Comparison of ENCODE assay signal across 25 cellular contexts in the genomic region with DNA sequence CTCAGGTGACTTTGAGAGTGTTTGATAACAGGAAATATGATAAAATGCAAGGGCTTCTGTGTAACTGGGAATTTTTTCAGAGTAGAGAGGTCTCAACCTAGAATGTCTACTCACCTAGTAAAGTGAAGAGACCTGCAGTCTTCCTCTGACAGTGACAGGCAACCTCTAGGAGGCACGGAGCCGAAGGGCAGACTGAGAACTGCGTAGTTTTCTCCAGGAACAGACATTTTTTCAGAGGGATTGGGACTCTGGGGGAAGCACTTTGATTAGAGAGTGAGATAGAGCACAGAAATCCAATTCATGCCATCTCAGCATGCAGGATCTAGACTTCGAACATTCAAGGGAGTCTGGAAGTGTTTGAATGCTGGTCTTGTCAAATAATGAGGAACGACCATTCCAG.
"Had no signal": no experiment of that assay in that cellular context is flagged by ENCODE, and none has a peak within 500 bp of the region (broad histone marks: within the 10 kb centered on the region; RNA-seq: fewer than 3 reads in every experiment).

No MANE protein-coding gene starts in this region.

- DNase-seq: dermis blood vessel endothelial cell; effector CD4-positive, alpha-beta T cell; endodermal cell; erythroblast; foreskin melanocyte; left colon; left ventricle myocardium superior; mesenchymal stem cell; naive B cell; nucleus accumbens; ovary; small intestine; stimulated activated CD4-positive, alpha-beta T cell treated with anti-CD3 and anti-CD28 coated beads, Interleukin-4, amount 100 ng/mL, for 1 hour; stimulated activated CD8-positive, alpha-beta memory T cell treated with anti-CD3 and anti-CD28 coated beads, Interleukin-4, amount 100 ng/mL, for 48 hours; testis; upper lobe of right lung had no signal

- H3K79me2 ChIP-seq: hepatocyte had no signal

- H3K27ac Mint-ChIP-seq: endodermal cell; stimulated activated effector memory CD8-positive, alpha-beta T cell treated with anti-CD3 and anti-CD28 coated beads, Interleukin-12 subunit alpha, Interleukin-12 subunit beta, amount 100 ng/mL, for 72 hours; stimulated activated naive CD8-positive, alpha-beta T cell treated with anti-CD3 and anti-CD28 coated beads, Interleukin-15, Interleukin-2, amounts not matched to agents 100 ng/mL and 50 ng/mL, for 24 hours had no signal

- H3K36me3 ChIP-seq: ovary, right atrium auricular region, tibial nerve, upper lobe of right lung, vagina had no signal

- H3K4me3 ChIP-seq: hepatocyte, lung, ovary, right atrium auricular region, testis, tibial nerve, upper lobe of right lung, vagina had no signal

- H3K27ac ChIP-seq: hepatocyte, ovary, right atrium auricular region, testis, tibial nerve, upper lobe of right lung, vagina had no signal

- H3K4me1 ChIP-seq: right atrium auricular region, testis, tibial nerve, upper lobe of right lung, vagina had no signal

- H2AFZ ChIP-seq: hepatocyte had no signal

- H3K9me3 Mint-ChIP-seq: endodermal cell; naive B cell; stimulated activated effector memory CD8-positive, alpha-beta T cell treated with anti-CD3 and anti-CD28 coated beads, Interleukin-12 subunit alpha, Interleukin-12 subunit beta, amount 100 ng/mL, for 72 hours; stimulated activated naive CD8-positive, alpha-beta T cell treated with anti-CD3 and anti-CD28 coated beads, Interleukin-15, Interleukin-2, amounts not matched to agents 100 ng/mL and 50 ng/mL, for 24 hours had no signal

- H3K4me2 ChIP-seq: hepatocyte had no signal

- H3K27me3 Mint-ChIP-seq: naive B cell; stimulated activated naive CD8-positive, alpha-beta T cell treated with anti-CD3 and anti-CD28 coated beads, Interleukin-15, Interleukin-2, amounts not matched to agents 100 ng/mL and 50 ng/mL, for 24 hours had no signal

- H3K4me1 Mint-ChIP-seq: stimulated activated effector memory CD8-positive, alpha-beta T cell treated with anti-CD3 and anti-CD28 coated beads, Interleukin-12 subunit alpha, Interleukin-12 subunit beta, amount 100 ng/mL, for 72 hours had no signal

- H3K27me3 ChIP-seq: hepatocyte, ovary, right atrium auricular region, testis, tibial nerve, upper lobe of right lung, vagina had no signal

- H3K4me3 Mint-ChIP-seq: endodermal cell; naive B cell; stimulated activated effector memory CD8-positive, alpha-beta T cell treated with anti-CD3 and anti-CD28 coated beads, Interleukin-12 subunit alpha, Interleukin-12 subunit beta, amount 100 ng/mL, for 72 hours; stimulated activated naive CD8-positive, alpha-beta T cell treated with anti-CD3 and anti-CD28 coated beads, Interleukin-15, Interleukin-2, amounts not matched to agents 100 ng/mL and 50 ng/mL, for 24 hours had no signal

- ATAC-seq: left ventricle myocardium superior; stimulated activated effector memory CD8-positive, alpha-beta T cell treated with anti-CD3 and anti-CD28 coated beads, Interleukin-12 subunit alpha, Interleukin-12 subunit beta, amount 100 ng/mL, for 72 hours; upper lobe of right lung had no signal

- H3K36me3 Mint-ChIP-seq: naive B cell; stimulated activated effector memory CD8-positive, alpha-beta T cell treated with anti-CD3 and anti-CD28 coated beads, Interleukin-12 subunit alpha, Interleukin-12 subunit beta, amount 100 ng/mL, for 72 hours had no signal

- FAIRE-seq: colon, endothelial cell of umbilical vein, small intestine had no signal

- H3K9me3 ChIP-seq: ovary, right atrium auricular region, testis, tibial nerve, upper lobe of right lung, vagina had no signal
